In the genomic region with DNA sequence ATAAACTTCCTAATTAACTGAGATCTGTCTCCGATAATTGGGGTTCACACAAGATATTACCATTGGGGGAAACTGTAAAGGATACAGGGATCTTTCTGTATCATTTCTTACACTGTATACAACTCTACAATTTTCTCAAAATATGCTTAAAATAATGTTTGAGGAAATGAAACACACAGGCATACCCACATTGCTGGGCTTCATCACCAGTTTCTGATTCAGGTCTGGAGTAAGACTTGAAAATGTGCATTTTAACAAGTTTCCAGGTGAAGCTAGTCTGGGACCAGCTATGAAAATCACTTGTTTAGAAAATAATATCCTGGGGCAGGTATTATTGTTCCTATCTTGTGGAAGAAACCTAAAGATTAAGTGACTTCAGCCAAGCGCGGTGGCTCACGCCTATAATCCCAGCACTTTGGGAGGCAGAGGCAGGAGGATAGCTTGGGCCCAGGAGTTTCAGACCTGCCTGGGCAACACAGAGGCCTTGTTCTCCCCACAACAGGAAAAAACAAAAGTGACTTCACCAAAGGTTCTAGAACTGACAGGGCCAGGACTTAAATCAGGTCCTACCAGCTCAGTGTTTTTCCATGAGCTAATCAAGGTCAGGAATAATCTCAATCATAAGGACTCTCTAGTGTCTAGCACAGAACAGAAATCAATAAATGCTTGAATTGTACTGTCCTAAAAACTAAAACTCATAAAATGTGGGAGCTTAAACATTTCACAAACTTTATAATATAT, we compare ENCODE assay signal across 1 cellular context.
A peak's percentile ranks its signal among the peaks of the same experiment; 100 is the strongest.
TF ChIP-seq lines count a peak whose summit lies in the region.

No MANE protein-coding gene starts in this region.

TF ChIP-seq in GM12878, 131 proteins besides CTCF, POLR2A, EP300 and RAD21:
- TF ChIP-seq MYB (IDR thresholded peaks at IDR 0.05; ENCODE audit: borderline replicate concordance, low read depth, low read length) = no peak
- TF ChIP-seq SPI1 (IDR thresholded peaks at IDR 0.05; ENCODE audit: borderline replicate concordance, insufficient read depth, low read depth, low read length) = peak; percentile 32; the same call in 1 of the 2 replicates
